ENCODE assay signal across 11 cellular contexts in genomic region chr20:51128198-51128597, GRCh38.
DNase-seq lines count a peak whose midpoint lies in the region; ATAC-seq lines count a peak whose summit lies in the region.
"Had no signal": no experiment of that assay in that cellular context is flagged by ENCODE, and none has a peak within 500 bp of the region (broad histone marks: within the 10 kb centered on the region; RNA-seq: fewer than 3 reads in every experiment).

No MANE protein-coding gene starts in this region.

- H3K36me3 Mint-ChIP-seq in activated naive CD4-positive, alpha-beta T cell treated with anti-CD3 and anti-CD28 coated beads, Interleukin-2, amount 50 U/mL, for 72 hours: no peaks in the 10 kb centered on the region

- intact Hi-C loops in Right ventricle myocardium inferior (cut with DNase I): no loop called here

- no peaks in the 10 kb centered on the region for H3K9me3 Mint-ChIP-seq in activated naive CD4-positive, alpha-beta T cell treated with anti-CD3 and anti-CD28 coated beads, Interleukin-2, amount 50 U/mL, for 72 hours

- H3K27ac ChIP-seq in caudate nucleus (ENCODE audit: low read depth, low read length): no peak overlapping the region
- H3K27ac ChIP-seq: ascending aorta had no signal

- H3K27ac Mint-ChIP-seq in activated naive CD4-positive, alpha-beta T cell treated with anti-CD3 and anti-CD28 coated beads, Interleukin-2, amount 50 U/mL, for 72 hours: peak overlapping the region; percentile 22 to 44

- peak; percentile 83 to 85 for ATAC-seq in activated naive CD4-positive, alpha-beta T cell treated with anti-CD3 and anti-CD28 coated beads, Interleukin-2, amount 50 U/mL, for 72 hours
- peak; percentile 81 for ATAC-seq in stimulated activated naive CD8-positive, alpha-beta T cell treated with anti-CD3 and anti-CD28 coated beads, Interleukin-15, Interleukin-2, amounts not matched to agents 100 U/mL and 50 U/mL, for 24 hours
- ATAC-seq in Right ventricle myocardium inferior: no peak

- peak in 1 of 2 donors; percentile 13 for DNase-seq in activated naive CD4-positive, alpha-beta T cell treated with anti-CD3 and anti-CD28 coated beads, Interleukin-2, amount 50 U/mL, for 72 hours (ENCODE audit: low spot score in 2 of 2)
- no peak for DNase-seq in activated naive CD4-positive, alpha-beta T cell treated with anti-CD3 and anti-CD28 coated beads, Interleukin-2, amount 50 U/mL, for 16 hours
- DNase-seq in HS-5 (ENCODE audit: low read depth) (peak; percentile 100), dermis blood vessel endothelial cell (peak; percentile 28), caudate nucleus (lab: John Stamatoyannopoulos, UW) (no peak), NCI-H146 (lab: John Stamatoyannopoulos, UW) (no peak), Right ventricle myocardium inferior (ENCODE audit: missing footprints) (no peak)
- peak; percentile 25 for DNase-seq in stimulated activated naive CD8-positive, alpha-beta T cell treated with anti-CD3 and anti-CD28 coated beads, Interleukin-15, Interleukin-2, amounts not matched to agents 100 U/mL and 50 U/mL, for 24 hours
- DNase-seq: DMS 273 treated with DMSO at 0.1 percent for 48 hours, MM.1S had no signal

Comparison
In these comparisons a context has a peak if more than half of its experiments do, and no peak if none do; other contexts are left out.
1. DNase-seq: peak in HS-5 (single experiment), dermis blood vessel endothelial cell (single experiment) and stimulated activated naive CD8-positive, alpha-beta T cell treated with anti-CD3 and anti-CD28 coated beads, Interleukin-15, Interleukin-2, amounts not matched to agents 100 U/mL and 50 U/mL, for 24 hours (single experiment); none in activated naive CD4-positive, alpha-beta T cell treated with anti-CD3 and anti-CD28 coated beads, Interleukin-2, amount 50 U/mL, for 16 hours (single experiment), caudate nucleus (0 of 61), NCI-H146 (single experiment) and Right ventricle myocardium inferior (single experiment).